ENCODE assay signal across 18 cellular contexts in the genomic region with DNA sequence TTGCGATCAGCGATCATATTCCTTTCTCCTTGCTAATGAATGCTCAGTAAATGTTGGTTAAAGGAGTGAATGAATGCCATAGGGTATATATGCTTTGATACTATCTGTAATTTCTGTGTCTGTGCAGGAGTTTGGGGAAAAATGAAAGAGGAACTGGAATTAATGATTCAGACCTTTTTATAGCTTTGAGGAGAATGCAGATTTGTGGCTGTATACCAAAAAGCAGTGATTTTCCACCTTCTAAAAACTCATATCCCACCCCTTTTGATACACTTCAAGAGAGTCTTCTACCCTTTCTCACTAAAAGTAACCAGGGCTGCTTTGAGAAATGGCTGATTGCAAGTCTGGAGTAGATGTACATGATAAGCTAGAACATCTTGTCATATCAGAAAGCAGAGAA. TPM values are rescaled to one million over a fixed set of nuclear protein-coding genes. Genes with fewer than 3 reads are reported as not detected.
A peak's percentile ranks its signal among the peaks of the same experiment; 100 is the strongest.
DNase-seq lines count a peak whose midpoint lies in the region; ATAC-seq and TF ChIP-seq lines count a peak whose summit lies in the region.
"Had no signal": no experiment of that assay in that cellular context is flagged by ENCODE, and none has a peak within 500 bp of the region (broad histone marks: within the 10 kb centered on the region; RNA-seq: fewer than 3 reads in every experiment).

No MANE protein-coding gene starts in this region.

- in situ Hi-C loops in KBM-7 (cut with MboI; ENCODE audit: low pct_unique_long_range_greater_than_20kb, low sequenced_read_pairs), result no loop called here

- H3K36me3 Mint-ChIP-seq in activated T-cell treated with anti-CD3 and anti-CD28 coated beads, Interleukin-2, amount 50 U/mL, for 24 hours (ENCODE audit: low read depth), result peaks cover 85% of the 10 kb centered on the region
- peaks cover 49% of the 10 kb centered on the region for H3K36me3 Mint-ChIP-seq in activated T-cell treated with anti-CD3 and anti-CD28 coated beads, Interleukin-2, amount 50 U/mL, for 4 hours (ENCODE audit: insufficient read depth)
- peaks cover 93% of the 10 kb centered on the region for H3K36me3 Mint-ChIP-seq in activated T-helper 17 cell treated with anti-CD3 and anti-CD28 coated beads, Interleukin-2, amount 50 U/mL, for 72 hours (ENCODE audit: low read depth)

- H3K9me3 ChIP-seq in SJCRH30 (replicated peaks), result peaks cover 3% of the 10 kb centered on the region; the same call in 1 of the 2 replicates
- no peaks in the 10 kb centered on the region for H3K9me3 ChIP-seq in body of pancreas

- no peaks in the 10 kb centered on the region for H3K4me1 ChIP-seq in SJCRH30
- H3K4me1 ChIP-seq in body of pancreas, result peaks cover 5% of the 10 kb centered on the region
- H3K4me1 ChIP-seq: neural progenitor cell had no signal

- TF ChIP-seq CTCF in body of pancreas (IDR thresholded peaks at IDR 0.05), result no peak

- H3K36me3 ChIP-seq in SJCRH30, result peaks cover 27% of the 10 kb centered on the region
- peaks cover 0 to 7% of the 10 kb centered on the region in 2 donors for H3K36me3 ChIP-seq in body of pancreas (replicated peaks in 1 of 2; ENCODE audit: insufficient read depth in 1 of 2, low read depth in 2 of 2)

- WGBS in body of pancreas, 2 donors, result 98 to 100% methylated on average over 2 of the region's 2 CpGs

- intact Hi-C loops in body of pancreas (cut with DNase I), result no loop called here

- H3K27ac Mint-ChIP-seq in activated T-cell treated with anti-CD3 and anti-CD28 coated beads, Interleukin-2, amount 50 U/mL, for 24 hours, result peak overlapping the region; percentile 60
- H3K27ac Mint-ChIP-seq in activated T-helper 17 cell treated with anti-CD3 and anti-CD28 coated beads, Interleukin-2, amount 50 U/mL, for 72 hours, result peak overlapping the region; percentile 67
- H3K27ac Mint-ChIP-seq: neural progenitor cell had no signal

- no peak for ATAC-seq in activated T-cell treated with anti-CD3 and anti-CD28 coated beads, Interleukin-2, amount 50 U/mL, for 4 hours
- no peak for ATAC-seq in activated T-helper 17 cell treated with anti-CD3 and anti-CD28 coated beads, Interleukin-2, amount 50 U/mL, for 72 hours (replicated peaks)
- no peak for ATAC-seq in body of pancreas
- ATAC-seq in GM18907 (IDR thresholded peaks at IDR 0.05; ENCODE audit: unreplicated experiment), result no peak
- ATAC-seq: HepG2 had no signal

- H3K27me3 ChIP-seq in SJCRH30, result no peaks in the 10 kb centered on the region
- H3K27me3 ChIP-seq in body of pancreas, result no peaks in the 10 kb centered on the region
- H3K27me3 ChIP-seq: neural progenitor cell had no signal

- DNase-seq in activated T-cell treated with anti-CD3 and anti-CD28 coated beads, Interleukin-2, amount 50 U/mL, for 24 hours, result no peak
- DNase-seq in activated T-cell treated with anti-CD3 and anti-CD28 coated beads, Interleukin-2, amount 50 U/mL, for 4 hours, result no peak
- peak; percentile 18 for DNase-seq in KBM-7
- peak; percentile 24 for DNase-seq in pons (ENCODE audit: low spot score)
- no peak for DNase-seq in SJCRH30
- DNase-seq in body of pancreas, result no peak
- DNase-seq: activated CD4-positive, alpha-beta T cell treated with anti-CD3 and anti-CD28 coated beads, Interleukin-2, amount 50 U/mL, for 4 hours; activated effector memory CD4-positive, alpha-beta T cell treated with Interleukin-2 at 50 U/mL for 16 hours; hypothalamus; kidney glomerular epithelial cell; MM.1S; NCI-H2029 treated with DMSO at 0.1 percent for 48 hours; NCI-H510A treated with DMSO at 0.1 percent for 48 hours; stimulated activated CD4-positive, alpha-beta T cell treated with anti-CD3 and anti-CD28 coated beads, Interleukin-15, amount 100 ng/mL, for 24 hours had no signal

- TF ChIP-seq POLR2A in body of pancreas (IDR thresholded peaks at IDR 0.05), result no peak

- no peaks in the 10 kb centered on the region for H3K27me3 Mint-ChIP-seq in activated T-cell treated with anti-CD3 and anti-CD28 coated beads, Interleukin-2, amount 50 U/mL, for 24 hours
- H3K27me3 Mint-ChIP-seq in activated T-cell treated with anti-CD3 and anti-CD28 coated beads, Interleukin-2, amount 50 U/mL, for 4 hours (ENCODE audit: low read depth), result no peaks in the 10 kb centered on the region
- no peaks in the 10 kb centered on the region for H3K27me3 Mint-ChIP-seq in activated T-helper 17 cell treated with anti-CD3 and anti-CD28 coated beads, Interleukin-2, amount 50 U/mL, for 72 hours

- H3K4me1 Mint-ChIP-seq in activated T-cell treated with anti-CD3 and anti-CD28 coated beads, Interleukin-2, amount 50 U/mL, for 24 hours (ENCODE audit: low read depth), result peaks cover 74% of the 10 kb centered on the region
- H3K4me1 Mint-ChIP-seq in activated T-cell treated with anti-CD3 and anti-CD28 coated beads, Interleukin-2, amount 50 U/mL, for 4 hours (ENCODE audit: low read depth), result peaks cover 67% of the 10 kb centered on the region
- H3K4me1 Mint-ChIP-seq in activated T-helper 17 cell treated with anti-CD3 and anti-CD28 coated beads, Interleukin-2, amount 50 U/mL, for 72 hours, result peaks cover 55% of the 10 kb centered on the region
- H3K4me1 Mint-ChIP-seq: neural progenitor cell had no signal

- no peak overlapping the region for H3K4me3 Mint-ChIP-seq in activated T-cell treated with anti-CD3 and anti-CD28 coated beads, Interleukin-2, amount 50 U/mL, for 24 hours
- H3K4me3 Mint-ChIP-seq in activated T-cell treated with anti-CD3 and anti-CD28 coated beads, Interleukin-2, amount 50 U/mL, for 4 hours, result no peak overlapping the region
- H3K4me3 Mint-ChIP-seq in activated T-helper 17 cell treated with anti-CD3 and anti-CD28 coated beads, Interleukin-2, amount 50 U/mL, for 72 hours, result peak overlapping the region; percentile 28
- H3K4me3 Mint-ChIP-seq: neural progenitor cell had no signal

- H3K4me3 ChIP-seq in SJCRH30 (no peak overlapping the region), body of pancreas (no peak overlapping the region)
- H3K4me3 ChIP-seq: neural progenitor cell had no signal

- H3K27ac ChIP-seq in SJCRH30, result no peak overlapping the region
- no peak overlapping the region for H3K27ac ChIP-seq in body of pancreas
- H3K27ac ChIP-seq: neural progenitor cell had no signal

- H3K9me3 Mint-ChIP-seq in activated T-cell treated with anti-CD3 and anti-CD28 coated beads, Interleukin-2, amount 50 U/mL, for 24 hours, result no peaks in the 10 kb centered on the region
- H3K9me3 Mint-ChIP-seq in activated T-cell treated with anti-CD3 and anti-CD28 coated beads, Interleukin-2, amount 50 U/mL, for 4 hours, result no peaks in the 10 kb centered on the region
- H3K9me3 Mint-ChIP-seq in activated T-helper 17 cell treated with anti-CD3 and anti-CD28 coated beads, Interleukin-2, amount 50 U/mL, for 72 hours, result no peaks in the 10 kb centered on the region

RNA-seq across cellular contexts. Expression of a gene that starts 26.6 kb away (rescaled TPM):
- 1 to 10 TPM; 2.6 to 3.0 (median 2.7) TPM for total RNA-seq in activated T-cell treated with anti-CD3 and anti-CD28 coated beads, Interleukin-2, amount 50 U/mL, for 4 hours
- total RNA-seq in activated T-helper 17 cell treated with anti-CD3 and anti-CD28 coated beads, Interleukin-2, amount 50 U/mL, for 72 hours, result 10 to 100 TPM; 16.0 to 16.4 TPM
- 1.1 and 1.5 TPM in 2 replicates for total RNA-seq in SJCRH30 (2014; rRNA removed; shearing (Covaris generic))
- 1 to 10 TPM in 1 of 2 donors, not detected in 1; 1.3 TPM for total RNA-seq in body of pancreas

RNA-seq across cellular contexts. Expression of a gene that starts 56.0 kb away (rescaled TPM):
- 10 to 100 TPM; 69.7 to 84.9 (median 77.4) TPM for total RNA-seq in activated T-cell treated with anti-CD3 and anti-CD28 coated beads, Interleukin-2, amount 50 U/mL, for 4 hours
- 100 to 1,000 TPM; 164 to 185 TPM for total RNA-seq in activated T-helper 17 cell treated with anti-CD3 and anti-CD28 coated beads, Interleukin-2, amount 50 U/mL, for 72 hours
- 33.8 and 37.6 TPM in 2 replicates for total RNA-seq in SJCRH30 (2014; rRNA removed; shearing (Covaris generic))
- total RNA-seq in body of pancreas, result 10 to 100 TPM; 25.7 to 26.2 TPM

Comparison
In these comparisons a context has a peak if more than half of its experiments do, and no peak if none do; other contexts are left out.
1. DNase-seq: peak in KBM-7 (single experiment) and pons (single experiment); none in activated T-cell treated with anti-CD3 and anti-CD28 coated beads, Interleukin-2, amount 50 U/mL, for 24 hours (single experiment), activated T-cell treated with anti-CD3 and anti-CD28 coated beads, Interleukin-2, amount 50 U/mL, for 4 hours (single experiment), SJCRH30 (0 of 2) and body of pancreas (0 of 4).